9 cellular contexts compared by ENCODE assay signal in the genomic region with DNA sequence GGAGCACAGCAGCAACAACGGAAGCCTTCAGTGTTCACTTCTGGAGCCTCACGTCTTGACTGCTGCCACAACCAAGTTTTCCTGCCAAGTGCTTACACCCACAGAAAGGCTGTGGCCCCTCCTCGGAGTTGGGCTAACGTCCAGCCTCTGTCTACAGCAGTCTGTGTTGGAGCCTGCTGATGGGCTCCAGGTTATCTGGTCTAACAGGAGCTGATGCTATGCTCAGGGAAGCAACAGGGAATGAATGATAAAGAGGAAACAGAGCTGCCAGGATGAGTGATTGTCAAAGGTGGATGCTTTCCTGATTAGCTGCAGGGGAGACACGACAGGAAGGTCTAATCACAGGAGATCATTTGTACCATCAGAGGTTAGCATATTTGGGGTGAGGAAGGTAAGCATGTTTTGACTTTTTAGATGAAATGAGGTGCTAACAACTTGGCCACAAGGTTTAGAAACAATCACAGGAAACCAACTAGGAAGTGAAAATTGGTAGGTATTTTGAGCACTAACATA. TPM values are rescaled to one million over a fixed set of nuclear protein-coding genes. Genes with fewer than 3 reads are reported as not detected.
A peak's percentile ranks its signal among the peaks of the same experiment; 100 is the strongest.
DNase-seq lines count a peak whose midpoint lies in the region; ATAC-seq and TF ChIP-seq lines count a peak whose summit lies in the region.
"Had no signal": no experiment of that assay in that cellular context is flagged by ENCODE, and none has a peak within 500 bp of the region (broad histone marks: within the 10 kb centered on the region; RNA-seq: fewer than 3 reads in every experiment).

No MANE protein-coding gene starts in this region.

- H3K36me3 Mint-ChIP-seq in natural killer cell treated with Interleukin-12 subunit alpha and Interleukin-12 subunit beta and Interleukin-15 and Interleukin-18, amount 100 ng/mL, for 72 hours: no peaks in the 10 kb centered on the region
- H3K36me3 Mint-ChIP-seq in osteocyte (ENCODE audit: unreplicated experiment): no peaks in the 10 kb centered on the region

- DNase-seq in MG63: peak; percentile 35
- no peak for DNase-seq in natural killer cell treated with Interleukin-12 subunit alpha and Interleukin-12 subunit beta and Interleukin-15 and Interleukin-18, amount 100 ng/mL, for 72 hours (ENCODE audit: low spot score)
- DNase-seq in NCI-H1694 treated with DMSO at 0.1 percent for 48 hours (lab: John Stamatoyannopoulos, UW): no peak
- DNase-seq in osteocyte (ENCODE audit: extremely low spot score, unreplicated experiment): no peak
- DNase-seq in colonic mucosa: no peak
- no peak for DNase-seq in iPS-NIHi11 (ENCODE audit: low spot score)
- DNase-seq: COR-L47 had no signal

- no peak overlapping the region for H3K9ac ChIP-seq in colonic mucosa (ENCODE audit: low read depth in 2 of 2, low read length in 2 of 2)

- peak overlapping the region; percentile 38 for H3K4me3 Mint-ChIP-seq in natural killer cell treated with Interleukin-12 subunit alpha and Interleukin-12 subunit beta and Interleukin-15 and Interleukin-18, amount 100 ng/mL, for 72 hours
- no peak overlapping the region for H3K4me3 Mint-ChIP-seq in osteocyte (ENCODE audit: unreplicated experiment)

- H3K27me3 Mint-ChIP-seq in natural killer cell treated with Interleukin-12 subunit alpha and Interleukin-12 subunit beta and Interleukin-15 and Interleukin-18, amount 100 ng/mL, for 72 hours: peaks cover 0 to 5% of the 10 kb centered on the region in 2 donors
- peaks cover 15% of the 10 kb centered on the region for H3K27me3 Mint-ChIP-seq in osteocyte (ENCODE audit: unreplicated experiment)

- no peaks in the 10 kb centered on the region for H3K79me2 ChIP-seq in DOHH2 (ENCODE audit: control insufficient read depth, low read length)

- peak overlapping the region; percentile 34 for H3K4me3 ChIP-seq in DOHH2 (ENCODE audit: low read length)
- H3K4me3 ChIP-seq in MG63: no peak overlapping the region
- H3K4me3 ChIP-seq in colonic mucosa: no peak overlapping the region

- intact Hi-C loops in colonic mucosa (cut with DNase I): no loop called here

- H3K9me3 ChIP-seq in DOHH2 (ENCODE audit: control insufficient read depth, insufficient read depth, low read length): 0 out of 2 replicates have a peak, but pooled peaks cover 3% of the 10 kb centered on the region
- H3K9me3 ChIP-seq in MG63: no peaks in the 10 kb centered on the region
- H3K9me3 ChIP-seq in colonic mucosa: no peaks in the 10 kb centered on the region

- peak overlapping the region; percentile 24 to 42 for H3K27ac Mint-ChIP-seq in natural killer cell treated with Interleukin-12 subunit alpha and Interleukin-12 subunit beta and Interleukin-15 and Interleukin-18, amount 100 ng/mL, for 72 hours
- H3K27ac Mint-ChIP-seq in osteocyte (ENCODE audit: unreplicated experiment): no peak overlapping the region

- H3K9me3 Mint-ChIP-seq in natural killer cell treated with Interleukin-12 subunit alpha and Interleukin-12 subunit beta and Interleukin-15 and Interleukin-18, amount 100 ng/mL, for 72 hours: no peaks in the 10 kb centered on the region
- H3K9me3 Mint-ChIP-seq in osteocyte (ENCODE audit: unreplicated experiment): no peaks in the 10 kb centered on the region

- H3K4me2 ChIP-seq in DOHH2 (ENCODE audit: low read length): peak overlapping the region; percentile 58

- H3K27ac ChIP-seq in DOHH2 (ENCODE audit: low read depth, low read length) (no peak overlapping the region), colonic mucosa (no peak overlapping the region)

- no peaks in the 10 kb centered on the region for H3F3A ChIP-seq in DOHH2 (ENCODE audit: control insufficient read depth, insufficient read depth)

- no peaks in the 10 kb centered on the region for H3K36me3 ChIP-seq in DOHH2 (ENCODE audit: control insufficient read depth, low read length)
- no peaks in the 10 kb centered on the region for H3K36me3 ChIP-seq in MG63
- no peaks in the 10 kb centered on the region for H3K36me3 ChIP-seq in colonic mucosa

- H3K27me3 ChIP-seq in DOHH2 (ENCODE audit: control insufficient read depth, low read length) (peaks cover 13% of the 10 kb centered on the region), MG63 (no peaks in the 10 kb centered on the region), colonic mucosa (no peaks in the 10 kb centered on the region)

- no peaks in the 10 kb centered on the region for H4K20me1 ChIP-seq in DOHH2 (ENCODE audit: control insufficient read depth, insufficient read depth, low read depth, low read length)

- TF ChIP-seq CTCF in DOHH2 (IDR thresholded peaks at IDR 0.05; ENCODE audit: low read depth, low read length, poor library complexity, severe bottlenecking): no peak
- TF ChIP-seq CTCF in osteocyte (IDR thresholded peaks at IDR 0.05): no peak
- no peak for TF ChIP-seq CTCF in colonic mucosa (IDR thresholded peaks at IDR 0.05)

- no peaks in the 10 kb centered on the region for H3K9me2 ChIP-seq in DOHH2 (replicated peaks; ENCODE audit: control insufficient read depth, low read length)

- peaks cover 19 to 21% of the 10 kb centered on the region in 2 donors for H3K4me1 Mint-ChIP-seq in natural killer cell treated with Interleukin-12 subunit alpha and Interleukin-12 subunit beta and Interleukin-15 and Interleukin-18, amount 100 ng/mL, for 72 hours (ENCODE audit: low read depth in 2 of 2)
- H3K4me1 Mint-ChIP-seq in osteocyte (ENCODE audit: unreplicated experiment): peaks cover 5% of the 10 kb centered on the region

- peak; percentile 55 for ATAC-seq in esophagus mucosa
- peak in 1 of 2 donors; percentile 32 for ATAC-seq in natural killer cell treated with Interleukin-12 subunit alpha and Interleukin-12 subunit beta and Interleukin-15 and Interleukin-18, amount 100 ng/mL, for 72 hours

- H3K4me1 ChIP-seq in DOHH2 (ENCODE audit: control insufficient read depth, low read length) (peaks cover 20% of the 10 kb centered on the region), colonic mucosa (no peaks in the 10 kb centered on the region)

RNA-seq across cellular contexts. Expression of gene RCBTB2, which starts 53.8 kb away (rescaled TPM):
- total RNA-seq in MG63 (2014; rRNA removed; shearing (Covaris generic); ENCODE audit: low replicate concordance): 2.0 and 3.0 TPM in 2 replicates
- total RNA-seq in esophagus mucosa: 10.3 TPM
- 10 to 100 TPM; 29.8 to 31.2 TPM for total RNA-seq in natural killer cell treated with Interleukin-12 subunit alpha and Interleukin-12 subunit beta and Interleukin-15 and Interleukin-18, amount 100 ng/mL, for 72 hours
- total RNA-seq in osteocyte: 12.1 and 12.6 TPM in 2 replicates
- total RNA-seq in colonic mucosa: 1 to 10 TPM; 3.3 to 5.5 TPM
